ENCODE assay signal across 8 cellular contexts in genomic region chr3:13895155-13896105, GRCh38.
DNase-seq lines count a peak whose midpoint lies in the region; ATAC-seq and TF ChIP-seq lines count a peak whose summit lies in the region.

No MANE protein-coding gene starts in this region.

- DNase-seq in NCI-H1417 (lab: John Stamatoyannopoulos, UW) = peak; percentile 18 to 63 (median 18)
- no peak for DNase-seq in NCI-H1417 treated with DMSO at 0.1 percent for 48 hours (lab: John Stamatoyannopoulos, UW)
- DNase-seq in NCI-H2029 treated with DMSO at 0.1 percent for 48 hours (lab: John Stamatoyannopoulos, UW) = peak; percentile 82
- peak; percentile 90 to 92 for DNase-seq in activated CD4-positive, alpha-beta T cell treated with anti-CD3 and anti-CD28 coated beads for 4 hours
- peak; percentile 86 for DNase-seq in choroid plexus epithelial cell (ENCODE audit: low read depth)
- peak; percentile 83 for DNase-seq in kidney glomerular epithelial cell (lab: John Stamatoyannopoulos, UW)
- DNase-seq in stimulated activated CD4-positive, alpha-beta T cell treated with anti-CD3 and anti-CD28 coated beads, Interleukin-15, amount 100 ng/mL, for 24 hours = peak; percentile 98

- no peak for TF ChIP-seq CTCF in choroid plexus epithelial cell (conservative IDR thresholded peaks at IDR 0.05; ENCODE audit: low read depth, low read length)

- H3K4me3 ChIP-seq in choroid plexus epithelial cell (ENCODE audit: low read depth, low read length) = peak overlapping the region; percentile 60

- peak; percentile 97 for ATAC-seq in HG02884 (IDR thresholded peaks at IDR 0.05; ENCODE audit: unreplicated experiment)
